In genomic region chr2:238939521-238940403, GRCh38 we compare ENCODE assay signal across 1 cellular context.
TF ChIP-seq lines count a peak whose summit lies in the region.

No MANE protein-coding gene starts in this region.

TF ChIP-seq in IMR-90, 13 proteins besides CTCF, POLR2A, EP300 and RAD21:
- TF ChIP-seq MXI1 (IDR thresholded peaks at IDR 0.05; ENCODE audit: borderline replicate concordance, low read depth, low read length) (no peak), SMC3 (IDR thresholded peaks at IDR 0.05; ENCODE audit: low read depth, low read length) (no peak), MAZ (IDR thresholded peaks at IDR 0.05; ENCODE audit: borderline replicate concordance, low read depth, low read length) (no peak), MAFK (IDR thresholded peaks at IDR 0.05; ENCODE audit: low read depth, low read length) (no peak), RFX5 (IDR thresholded peaks at IDR 0.05; ENCODE audit: low read depth, low read length) (no peak), CEBPB (IDR thresholded peaks at IDR 0.05; ENCODE audit: low read depth, low read length) (no peak), FOS (IDR thresholded peaks at IDR 0.05; ENCODE audit: low read depth, low read length) (no peak), BHLHE40 (IDR thresholded peaks at IDR 0.05; ENCODE audit: low read depth, low read length) (no peak), NFE2L2 (IDR thresholded peaks at IDR 0.05; ENCODE audit: low read depth, low read length) (no peak), RCOR1 (IDR thresholded peaks at IDR 0.05; ENCODE audit: insufficient replicate concordance, low read length) (no peak), CHD1 (IDR thresholded peaks at IDR 0.05; ENCODE audit: low read depth, low read length) (no peak)
- TF ChIP-seq, protein P1, sequence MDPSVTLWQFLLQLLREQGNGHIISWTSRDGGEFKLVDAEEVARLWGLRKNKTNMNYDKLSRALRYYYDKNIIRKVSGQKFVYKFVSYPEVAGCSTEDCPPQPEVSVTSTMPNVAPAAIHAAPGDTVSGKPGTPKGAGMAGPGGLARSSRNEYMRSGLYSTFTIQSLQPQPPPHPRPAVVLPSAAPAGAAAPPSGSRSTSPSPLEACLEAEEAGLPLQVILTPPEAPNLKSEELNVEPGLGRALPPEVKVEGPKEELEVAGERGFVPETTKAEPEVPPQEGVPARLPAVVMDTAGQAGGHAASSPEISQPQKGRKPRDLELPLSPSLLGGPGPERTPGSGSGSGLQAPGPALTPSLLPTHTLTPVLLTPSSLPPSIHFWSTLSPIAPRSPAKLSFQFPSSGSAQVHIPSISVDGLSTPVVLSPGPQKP (IDR thresholded peaks at IDR 0.05; ENCODE audit: borderline replicate concordance, low read depth, low read length): no peak
- TF ChIP-seq, protein P2, sequence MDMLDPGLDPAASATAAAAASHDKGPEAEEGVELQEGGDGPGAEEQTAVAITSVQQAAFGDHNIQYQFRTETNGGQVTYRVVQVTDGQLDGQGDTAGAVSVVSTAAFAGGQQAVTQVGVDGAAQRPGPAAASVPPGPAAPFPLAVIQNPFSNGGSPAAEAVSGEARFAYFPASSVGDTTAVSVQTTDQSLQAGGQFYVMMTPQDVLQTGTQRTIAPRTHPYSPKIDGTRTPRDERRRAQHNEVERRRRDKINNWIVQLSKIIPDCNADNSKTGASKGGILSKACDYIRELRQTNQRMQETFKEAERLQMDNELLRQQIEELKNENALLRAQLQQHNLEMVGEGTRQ (IDR thresholded peaks at IDR 0.05; ENCODE audit: low read depth, low read length): no peak
